Comparison of ENCODE assay signal across 8 cellular contexts in genomic region chr21:28992526-28993292, GRCh38. TPM values are rescaled to one million over a fixed set of nuclear protein-coding genes. Genes with fewer than 3 reads are reported as not detected.
DNase-seq lines count a peak whose midpoint lies in the region; ATAC-seq and TF ChIP-seq lines count a peak whose summit lies in the region.

Gene LTN1, minus strand, starts transcription at chr21:28992877. Its CDS starts 72 bp downstream, at chr21:28992805.

- H3K27ac ChIP-seq in KMS-11 (peak within 1 kb of the TSS; percentile 73), Peyer's patch (peak within 1 kb of the TSS; percentile 84 to 92 (median 92)), esophagus squamous epithelium (peak within 1 kb of the TSS; percentile 88 to 97 (median 96))

- H3K4me1 ChIP-seq in KMS-11 (ENCODE audit: low read depth, poor library complexity, severe bottlenecking) (peaks cover 29% of the 10 kb centered on the region), Peyer's patch (peaks cover 0 to 16% (median 6%) of the 10 kb centered on the region in 4 donors), esophagus squamous epithelium (peaks cover 7 to 42% (median 11%) of the 10 kb centered on the region in 3 donors)

- H3K4me3 ChIP-seq in KMS-11 (IDR thresholded peaks at IDR 0.05; ENCODE audit: insufficient read depth, low read depth, low read length) (no peak within 1 kb of the TSS), Peyer's patch (peak within 1 kb of the TSS; percentile 77 to 97 (median 88)), esophagus squamous epithelium (peak within 1 kb of the TSS; percentile 59 to 99 (median 92))

- H3K36me3 ChIP-seq in KMS-11 (ENCODE audit: insufficient read depth) = no peaks in the 10 kb centered on the region
- H3K36me3 ChIP-seq in Peyer's patch = no peaks in the 10 kb centered on the region
- peaks cover 0 to 7% (median 0%) of the 10 kb centered on the region in 3 donors for H3K36me3 ChIP-seq in esophagus squamous epithelium

- H3K9ac ChIP-seq in KMS-11 = peak within 1 kb of the TSS; percentile 63

- intact Hi-C loops in esophagus squamous epithelium (cut with DNase I) = no loop called here

- no peak for TF ChIP-seq CTCF in KMS-11 (conservative IDR thresholded peaks at IDR 0.05; ENCODE audit: low read depth, low read length)
- TF ChIP-seq CTCF in Peyer's patch (IDR thresholded peaks at IDR 0.05) = peak in 1 of 6 experiments; percentile 16
- peak in 4 of 6 experiments; percentile 5 to 18 (median 11) for TF ChIP-seq CTCF in esophagus squamous epithelium (IDR thresholded peaks at IDR 0.05)

- 1 to 2% methylated on average over 24 to 26 of the region's 43 CpGs for WGBS in esophagus squamous epithelium, 2 donors

- peak within 1 kb of the TSS; percentile 88 for H3K4me2 ChIP-seq in KMS-11

- peak within 1 kb of the TSS; percentile 82 for H2AFZ ChIP-seq in KMS-11 (ENCODE audit: low read depth)

- no peaks in the 10 kb centered on the region for H4K20me1 ChIP-seq in KMS-11 (ENCODE audit: insufficient read depth)

- TF ChIP-seq POLR2A in Peyer's patch (IDR thresholded peaks at IDR 0.05) (peak; percentile 60 to 62), esophagus squamous epithelium (IDR thresholded peaks at IDR 0.05) (peak in 3 of 4 donors; percentile 47 to 70 (median 49))

- peak; percentile 99 for ATAC-seq in GM21737 (IDR thresholded peaks at IDR 0.05; ENCODE audit: unreplicated experiment)

- peaks cover 48% of the 10 kb centered on the region for H3K79me2 ChIP-seq in KMS-11 (ENCODE audit: insufficient read depth, low read depth)

- DNase-seq in DMS53 treated with DMSO at 0.1 percent for 48 hours (lab: John Stamatoyannopoulos, UW; ENCODE audit: unreplicated experiment) (peak; percentile 79), Peyer's patch (peak; percentile 97 to 99 (median 99)), esophagus squamous epithelium (lab: John Stamatoyannopoulos, UW) (peak; percentile 95), myocyte (ENCODE audit: low read depth) (peak; percentile 100)
- peak; percentile 99 for DNase-seq in activated T-cell treated with anti-CD3 and anti-CD28 coated beads, Interleukin-2, amount 50 U/mL, for 48 hours
- DNase-seq in stimulated activated CD8-positive, alpha-beta memory T cell treated with anti-CD3 and anti-CD28 coated beads, Interleukin-7, amount 100 ng/mL, for 48 hours (ENCODE audit: extremely low read depth in 1 of 2, low read depth in 1 of 2) = peak; percentile 97 to 99

- H3K27me3 ChIP-seq in KMS-11 (ENCODE audit: insufficient read depth, low read depth) (no peaks in the 10 kb centered on the region), Peyer's patch (no peaks in the 10 kb centered on the region), esophagus squamous epithelium (no peaks in the 10 kb centered on the region)

- H3K9me3 ChIP-seq in Peyer's patch (no peaks in the 10 kb centered on the region), esophagus squamous epithelium (no peaks in the 10 kb centered on the region)

RNA-seq across cellular contexts. Expression of gene LTN1, which starts in this region (rescaled TPM):
- 10 to 100 TPM; 19.6 to 42.1 (median 27.8) TPM for total RNA-seq in Peyer's patch
- total RNA-seq in esophagus squamous epithelium = 10 to 100 TPM; 10.3 to 24.9 (median 22.2) TPM
- total RNA-seq in myocyte = 19.9 and 23.9 TPM in 2 replicates
- polyA plus RNA-seq in myocyte (2012) = 3.9 TPM
